8 cellular contexts compared by ENCODE assay signal in genomic region chr11:62560566-62561103, GRCh38. TPM values are rescaled to one million over a fixed set of nuclear protein-coding genes. Genes with fewer than 3 reads are reported as not detected.
DNase-seq lines count a peak whose midpoint lies in the region; ATAC-seq, FAIRE-seq and TF ChIP-seq lines count a peak whose summit lies in the region.

No MANE protein-coding gene starts in this region.

- FAIRE-seq in pancreas (lab: Jason Lieb, UNC), result no peak

- ATAC-seq in pancreas, result peak; percentile 69 to 84 (median 74)
- ATAC-seq in GM18867 (IDR thresholded peaks at IDR 0.05; ENCODE audit: unreplicated experiment), result no peak

- DNase-seq in Ammon's horn (ENCODE audit: low spot score), result peak; percentile 74
- DNase-seq in HCEC 1CT, result peak; percentile 98
- peak; percentile 93 for DNase-seq in RKO (ENCODE audit: low spot score)
- DNase-seq in activated gamma-delta T cell treated with anti-CD3 and anti-CD28 coated beads, Interleukin-2, amount 50 U/mL, for 16 hours (ENCODE audit: low read depth), result peak; percentile 62
- peak; percentile 48 for DNase-seq in germinal center (ENCODE audit: low spot score)
- DNase-seq in pancreas, result peak in 5 of 6 donors; percentile 61 to 84 (median 76)
- peak in 1 of 2 donors; percentile 97 for DNase-seq in vagina (ENCODE audit: extremely low spot score in 2 of 2)

- TF ChIP-seq CTCF in pancreas (IDR thresholded peaks at IDR 0.05), result peak in 3 of 4 donors; percentile 28 to 48 (median 38)
- peak; percentile 73 to 90 (median 83) for TF ChIP-seq CTCF in vagina (IDR thresholded peaks at IDR 0.05)

- TF ChIP-seq POLR2A in vagina (IDR thresholded peaks at IDR 0.05), result no peak

- H3K27me3 ChIP-seq in pancreas, result no peaks in the 10 kb centered on the region
- no peaks in the 10 kb centered on the region for H3K27me3 ChIP-seq in vagina

- H3K36me3 ChIP-seq in pancreas (peaks cover 0 to 36% (median 25%) of the 10 kb centered on the region in 3 donors), vagina (peaks cover 0 to 50% of the 10 kb centered on the region in 2 donors)

- intact Hi-C loops in pancreas (cut with DNase I), result loop anchor here in 1 of 3 donors (5.0 kb wide), 1 partner anchor 138 kb away; no protein-coding TSS in a partner anchor
- intact Hi-C loops in vagina (cut with DNase I), result no loop called here

- H3K9me3 ChIP-seq in pancreas (no peaks in the 10 kb centered on the region), vagina (no peaks in the 10 kb centered on the region)

- 23 to 30% methylated on average over 2 of the region's 2 CpGs for WGBS in pancreas, 2 donors

- no peak overlapping the region for H3K4me3 ChIP-seq in pancreas
- H3K4me3 ChIP-seq in vagina, result no peak overlapping the region

- peak overlapping the region; percentile 22 to 57 (median 33) for H3K27ac ChIP-seq in pancreas
- peak overlapping the region; percentile 98 for H3K27ac ChIP-seq in vagina

- H3K4me1 ChIP-seq in pancreas, result peaks cover 7 to 17% (median 8%) of the 10 kb centered on the region in 3 donors
- peaks cover 58% of the 10 kb centered on the region for H3K4me1 ChIP-seq in vagina

RNA-seq across cellular contexts. Expression of gene EEF1G, which starts 13.1 kb away (rescaled TPM):
- total RNA-seq in pancreas, result 1,000 to 10,000 TPM in 4 of 6 donors, 100 to 1,000 TPM in 2; 723 to 1,171 (median 1,053) TPM
- 100 to 1,000 TPM; 630 to 745 TPM for polyA plus RNA-seq in pancreas
- 1,183 TPM for total RNA-seq in vagina

RNA-seq across cellular contexts. Expression of gene AHNAK, which starts 14.0 kb away (rescaled TPM):
- total RNA-seq in pancreas, result 100 to 1,000 TPM in 1 of 6 donors, 10 to 100 TPM in 5; 53.2 to 163 (median 77.2) TPM
- 10 to 100 TPM; 18.7 to 32.5 TPM for polyA plus RNA-seq in pancreas
- 828 TPM for total RNA-seq in vagina

RNA-seq across cellular contexts. Expression of gene TUT1, which starts 30.7 kb away (rescaled TPM):
- total RNA-seq in pancreas (10 to 100 TPM; 12.0 to 20.3 (median 14.6) TPM), vagina (12.0 TPM)
- polyA plus RNA-seq in pancreas, result 10 to 100 TPM; 24.6 to 33.4 TPM

RNA-seq across cellular contexts. Expression of gene MTA2, which starts 41.0 kb away (rescaled TPM):
- total RNA-seq in pancreas (10 to 100 TPM; 14.7 to 35.6 (median 23.0) TPM), vagina (96.3 TPM)
- polyA plus RNA-seq in pancreas, result 10 to 100 TPM; 28.7 to 42.3 TPM

RNA-seq across cellular contexts. Expression of gene EML3, which starts 51.9 kb away (rescaled TPM):
- total RNA-seq in pancreas (10 to 100 TPM; 22.0 to 34.1 (median 23.4) TPM), vagina (69.0 TPM)
- polyA plus RNA-seq in pancreas, result 10 to 100 TPM; 70.7 to 86.4 TPM
